In genomic region chr5:31937226-31937625, GRCh38 we compare ENCODE assay signal across 18 cellular contexts.
DNase-seq lines count a peak whose midpoint lies in the region; ATAC-seq and TF ChIP-seq lines count a peak whose summit lies in the region.
"Had no signal": no experiment of that assay in that cellular context is flagged by ENCODE, and none has a peak within 500 bp of the region (broad histone marks: within the 10 kb centered on the region; RNA-seq: fewer than 3 reads in every experiment).

No MANE protein-coding gene starts in this region.

- no peak for ATAC-seq in GM19452 (IDR thresholded peaks at IDR 0.05; ENCODE audit: unreplicated experiment)
- ATAC-seq: HCT116, psoas muscle had no signal

- H3K27me3 ChIP-seq in vagina: no peaks in the 10 kb centered on the region
- no peaks in the 10 kb centered on the region for H3K27me3 ChIP-seq in CD4-positive, alpha-beta memory T cell (ENCODE audit: insufficient read depth, low read length)
- H3K27me3 ChIP-seq: spleen had no signal

- POLR2A ChIA-PET in CD4-positive, alpha-beta memory T cell (lab: Charles Lee; ENCODE audit: partially characterized antibody): no interaction called here

- H3K36me3 Mint-ChIP-seq in CD4-positive, alpha-beta memory T cell: no peaks in the 10 kb centered on the region
- no peaks in the 10 kb centered on the region for H3K36me3 Mint-ChIP-seq in Calu3 (ENCODE audit: insufficient read depth, unreplicated experiment)

- TF ChIP-seq CTCF in vagina (IDR thresholded peaks at IDR 0.05) (no peak), Calu3 (IDR thresholded peaks at IDR 0.05; ENCODE audit: unreplicated experiment) (no peak)

- H3K27ac ChIP-seq in vagina: peak overlapping the region; percentile 62
- no peak overlapping the region for H3K27ac ChIP-seq in CD4-positive, alpha-beta memory T cell (ENCODE audit: low read depth, low read length)
- H3K27ac ChIP-seq: psoas muscle, spleen had no signal

- no peaks in the 10 kb centered on the region for H3K27me3 Mint-ChIP-seq in CD4-positive, alpha-beta memory T cell
- H3K27me3 Mint-ChIP-seq in Calu3 (ENCODE audit: unreplicated experiment): peaks cover 53% of the 10 kb centered on the region
- H3K27me3 Mint-ChIP-seq: central memory CD8-positive, alpha-beta T cell had no signal

- H3K9me3 Mint-ChIP-seq in CD4-positive, alpha-beta memory T cell: peaks cover 0 to 3% (median 2%) of the 10 kb centered on the region in 8 donors
- H3K9me3 Mint-ChIP-seq in Calu3 (ENCODE audit: low read depth, unreplicated experiment): no peaks in the 10 kb centered on the region

- DNase-seq in astrocyte of the hippocampus (ENCODE audit: low read depth, low spot score) (peak; percentile 10), fibroblast of peridontal ligament (ENCODE audit: extremely low read depth) (peak; percentile 56), renal cortical epithelial cell (ENCODE audit: low read depth) (peak; percentile 19), vagina (ENCODE audit: extremely low spot score in 2 of 2) (no peak), Calu3 (no peak)
- no peak for DNase-seq in CD4-positive, alpha-beta memory T cell
- DNase-seq: activated CD4-positive, alpha-beta T cell treated with anti-CD3 and anti-CD28 coated beads, Interleukin-2, amount 50 U/mL, for 48 hours; activated naive CD4-positive, alpha-beta T cell; DND-41; glutamatergic neuron; left cardiac atrium; NCI-H187; psoas muscle; spleen; stimulated activated CD4-positive, alpha-beta T cell treated with anti-CD3 and anti-CD28 coated beads, Interleukin-4, amount 100 ng/mL, for 4 hours had no signal

- intact Hi-C loops in vagina (cut with DNase I): no loop called here
- intact Hi-C loops in CD4-positive, alpha-beta memory T cell (cut with micrococcal nuclease): no loop called here
- intact Hi-C loops in Calu3 (cut with micrococcal nuclease; ENCODE audit: unreplicated experiment): no loop called here

- peak overlapping the region in 1 of 7 donors; percentile 1 for H3K27ac Mint-ChIP-seq in CD4-positive, alpha-beta memory T cell
- H3K27ac Mint-ChIP-seq in Calu3 (ENCODE audit: unreplicated experiment): no peak overlapping the region

- H3K4me1 ChIP-seq in vagina: peaks cover 18% of the 10 kb centered on the region
- no peaks in the 10 kb centered on the region for H3K4me1 ChIP-seq in CD4-positive, alpha-beta memory T cell (ENCODE audit: insufficient read depth, low read length)
- H3K4me1 ChIP-seq: psoas muscle, spleen had no signal

- H3K4me3 ChIP-seq in vagina: peak overlapping the region; percentile 27 to 30
- H3K4me3 ChIP-seq in CD4-positive, alpha-beta memory T cell (ENCODE audit: low read length in 2 of 2): no peak overlapping the region
- H3K4me3 ChIP-seq: psoas muscle, spleen had no signal

- no peaks in the 10 kb centered on the region for H3K4me1 Mint-ChIP-seq in CD4-positive, alpha-beta memory T cell
- no peaks in the 10 kb centered on the region for H3K4me1 Mint-ChIP-seq in Calu3 (ENCODE audit: low read depth, unreplicated experiment)
- H3K4me1 Mint-ChIP-seq: central memory CD8-positive, alpha-beta T cell had no signal

- no peak for TF ChIP-seq POLR2A in vagina (IDR thresholded peaks at IDR 0.05)

- no peak overlapping the region for H3K4me3 Mint-ChIP-seq in CD4-positive, alpha-beta memory T cell
- H3K4me3 Mint-ChIP-seq in Calu3 (ENCODE audit: low read depth, unreplicated experiment): no peak overlapping the region
- H3K4me3 Mint-ChIP-seq: central memory CD8-positive, alpha-beta T cell had no signal

- no peaks in the 10 kb centered on the region for H3K36me3 ChIP-seq in vagina
- no peaks in the 10 kb centered on the region for H3K36me3 ChIP-seq in CD4-positive, alpha-beta memory T cell (ENCODE audit: insufficient read depth, low read length)
- H3K36me3 ChIP-seq: spleen had no signal

- no peaks in the 10 kb centered on the region for H3K9me3 ChIP-seq in vagina
- no peaks in the 10 kb centered on the region for H3K9me3 ChIP-seq in CD4-positive, alpha-beta memory T cell (ENCODE audit: control insufficient read depth in 1 of 2, low read length in 2 of 2)
- H3K9me3 ChIP-seq: psoas muscle, spleen had no signal

- no TSS peak for BruUV-seq in Calu3 (replicated peaks; lab: Mats Ljungman, UMichigan)

- CTCF ChIA-PET in CD4-positive, alpha-beta memory T cell (lab: Charles Lee; ENCODE audit: partially characterized antibody): no interaction called here
- CTCF ChIA-PET in Calu3 (lab: Charles Lee): no interaction called here

Comparison
In these comparisons a context has a peak if more than half of its experiments do, and no peak if none do; other contexts are left out.
1. DNase-seq: peak in astrocyte of the hippocampus (single experiment), fibroblast of peridontal ligament (single experiment) and renal cortical epithelial cell (single experiment); none in vagina (0 of 2), CD4-positive, alpha-beta memory T cell (0 of 5) and Calu3 (single experiment).
2. H3K4me3 ChIP-seq: peak in vagina (2 of 2); none in CD4-positive, alpha-beta memory T cell (0 of 2).